8 cellular contexts compared by ENCODE assay signal in the genomic region with DNA sequence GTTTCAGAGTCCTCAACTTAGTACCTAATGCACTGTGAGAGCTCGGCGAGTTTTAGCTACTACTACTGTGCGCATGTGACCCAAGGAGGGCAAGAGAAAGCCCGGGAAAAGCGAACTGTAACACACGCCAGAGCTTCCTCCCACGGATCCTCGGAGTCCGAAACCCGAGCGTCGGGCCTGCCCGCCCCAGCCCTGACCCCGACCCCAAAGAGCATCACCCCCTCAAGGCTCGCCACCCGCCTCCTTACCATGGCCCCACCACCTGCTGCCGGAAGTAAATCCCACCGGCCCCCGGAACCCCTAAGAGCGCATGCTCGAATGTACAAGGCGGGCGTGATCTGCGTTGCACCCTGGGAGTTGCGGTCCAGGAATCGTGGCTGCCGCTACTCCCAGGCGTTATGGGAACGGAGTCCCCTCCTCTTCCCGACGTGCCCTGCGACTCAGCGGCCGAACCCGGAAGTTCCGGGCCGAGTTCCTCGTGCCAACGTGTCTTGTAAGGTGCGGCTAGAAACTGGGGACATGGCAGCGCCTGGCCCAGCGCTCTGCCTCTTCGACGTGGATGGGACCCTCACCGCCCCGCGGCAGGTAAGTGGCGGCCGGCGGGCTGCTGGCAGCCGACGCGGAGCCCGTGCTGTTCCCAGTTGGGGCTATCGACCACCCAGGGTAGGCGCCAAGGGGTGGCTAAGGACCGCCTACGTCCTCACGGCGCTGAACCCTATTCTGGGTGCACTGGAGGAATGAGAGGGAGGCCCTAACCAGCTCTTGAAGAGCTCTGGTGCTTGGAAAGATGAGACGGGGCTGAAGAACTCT. TPM values are rescaled to one million over a fixed set of nuclear protein-coding genes. Genes with fewer than 3 reads are reported as not detected.
DNase-seq lines count a peak whose midpoint lies in the region; ATAC-seq and TF ChIP-seq lines count a peak whose summit lies in the region.

A gene (plus strand): TSS at position 476 of the 810 bp plus-strand sequence. CDS start 44 bp downstream, at position 520.
A gene with protein sequence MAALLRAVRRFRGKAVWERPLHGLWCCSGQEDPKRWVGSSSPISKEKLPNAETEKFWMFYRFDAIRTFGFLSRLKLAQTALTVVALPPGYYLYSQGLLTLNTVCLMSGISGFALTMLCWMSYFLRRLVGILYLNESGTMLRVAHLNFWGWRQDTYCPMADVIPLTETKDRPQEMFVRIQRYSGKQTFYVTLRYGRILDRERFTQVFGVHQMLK (minus strand): TSS at position 276 of the 810 bp plus-strand sequence. CDS start 25 bp downstream, at position 251.

- peaks cover 6% of the 10 kb centered on the region for H3K36me3 Mint-ChIP-seq in activated naive CD4-positive, alpha-beta T cell treated with anti-CD3 and anti-CD28 coated beads, Interleukin-2, amount 50 U/mL, for 24 hours

- no peaks in the 10 kb centered on the region for H3K9me3 Mint-ChIP-seq in activated naive CD4-positive, alpha-beta T cell treated with anti-CD3 and anti-CD28 coated beads, Interleukin-2, amount 50 U/mL, for 24 hours

- peak; percentile 94 for DNase-seq in GM10266 (ENCODE audit: extremely low spot score)
- DNase-seq in NCI-H1092 treated with DMSO at 0.1 percent for 48 hours (lab: John Stamatoyannopoulos, UW) = peak; percentile 95
- peak; percentile 60 for DNase-seq in glomerular endothelial cell (ENCODE audit: extremely low read depth, low read depth, low spot score)
- peak; percentile 97 for DNase-seq in occipital lobe (lab: John Stamatoyannopoulos, UW)
- peak; percentile 99 for DNase-seq in testis

- no peaks in the 10 kb centered on the region for H3K36me3 ChIP-seq in testis (ENCODE audit: low read depth, missing control alignments)

- H3K27ac ChIP-seq in testis = peak within 1 kb of the TSS; percentile 67 to 70

- peaks cover 20% of the 10 kb centered on the region for H3K4me1 ChIP-seq in testis

- WGBS in testis, 2 donors = 0% methylated on average over 8 to 45 of the region's 61 CpGs

- H3K27ac Mint-ChIP-seq in activated naive CD4-positive, alpha-beta T cell treated with anti-CD3 and anti-CD28 coated beads, Interleukin-2, amount 50 U/mL, for 24 hours = peak within 1 kb of the TSS; percentile 76

- no peaks in the 10 kb centered on the region for H3K27me3 ChIP-seq in testis

- H3K4me1 Mint-ChIP-seq in activated naive CD4-positive, alpha-beta T cell treated with anti-CD3 and anti-CD28 coated beads, Interleukin-2, amount 50 U/mL, for 24 hours = peaks cover 52% of the 10 kb centered on the region

- H3K27me3 Mint-ChIP-seq in activated naive CD4-positive, alpha-beta T cell treated with anti-CD3 and anti-CD28 coated beads, Interleukin-2, amount 50 U/mL, for 24 hours = no peaks in the 10 kb centered on the region

- H3K9me3 ChIP-seq in testis = no peaks in the 10 kb centered on the region

- H3K4me3 Mint-ChIP-seq in activated naive CD4-positive, alpha-beta T cell treated with anti-CD3 and anti-CD28 coated beads, Interleukin-2, amount 50 U/mL, for 24 hours = peak within 1 kb of the TSS; percentile 90

- H3K4me3 ChIP-seq in testis = peak within 1 kb of the TSS; percentile 86 to 95

- TF ChIP-seq CTCF in GM10266 (IDR thresholded peaks at IDR 0.05; ENCODE audit: control insufficient read depth, insufficient read depth, low read depth, missing control alignments) (no peak), testis (IDR thresholded peaks at IDR 0.05) (peak in 2 of 3 experiments; percentile 13)

- no peak for TF ChIP-seq POLR2A in testis (IDR thresholded peaks at IDR 0.05)

- ATAC-seq in HG02623 (IDR thresholded peaks at IDR 0.05; ENCODE audit: unreplicated experiment) (peak; percentile 94), SK-N-SH treated with all-trans-retinoic acid at 6 μM for 48 hours (peak; percentile 98)

- intact Hi-C loops in testis (cut with DNase I; ENCODE audit: low total_unique reads) = loop anchor here (10.0 kb wide), 1 partner anchor 133 kb away; no protein-coding TSS in a partner anchor

TF ChIP-seq in SK-N-SH treated with all-trans-retinoic acid at 6 μM for 48 hours, 23 proteins besides CTCF, POLR2A, EP300 and RAD21:
- TF ChIP-seq ESRRG (CRISPR knock-in tag; IDR thresholded peaks at IDR 0.05) = no peak
- TF ChIP-seq BACH2 (CRISPR knock-in tag; IDR thresholded peaks at IDR 0.05; ENCODE audit: borderline replicate concordance) = no peak
- 0 out of 2 replicates have a peak, but pooled peaks have one; percentile 17 for TF ChIP-seq ZFP3 (CRISPR knock-in tag; IDR thresholded peaks at IDR 0.05)
- no peak for TF ChIP-seq RARB (CRISPR knock-in tag; IDR thresholded peaks at IDR 0.05)

RNA-seq across cellular contexts. Expression of the first gene that starts in this region (rescaled TPM):
- total RNA-seq in glomerular endothelial cell = 35.0 and 53.0 TPM in 2 replicates
- total RNA-seq in occipital lobe = 6.9 TPM
- total RNA-seq in testis = 10 to 100 TPM; 25.8 to 36.6 TPM
- polyA plus RNA-seq in testis (ENCODE audit: insufficient read depth, low read depth, low replicate concordance) = 15.4 TPM

RNA-seq across cellular contexts. Expression of the second gene that starts in this region (rescaled TPM):
- total RNA-seq in glomerular endothelial cell = 6.1 and 9.2 TPM in 2 replicates
- total RNA-seq in occipital lobe = 5.8 TPM
- total RNA-seq in testis = 10 to 100 TPM; 11.6 to 14.3 TPM
- polyA plus RNA-seq in testis (ENCODE audit: insufficient read depth, low read depth, low replicate concordance) = 15.5 TPM

Comparison
In these comparisons a context has a peak if more than half of its experiments do, and no peak if none do; other contexts are left out.
1. Peak in every context shown above with its lines: DNase-seq, ATAC-seq, H3K4me3 ChIP-seq and H3K27ac ChIP-seq.